In genomic region chr1:85544689-85545203, GRCh38 we compare ENCODE assay signal across 13 cellular contexts. TPM values are rescaled to one million over a fixed set of nuclear protein-coding genes. Genes with fewer than 3 reads are reported as not detected.
DNase-seq lines count a peak whose midpoint lies in the region; ATAC-seq and TF ChIP-seq lines count a peak whose summit lies in the region.
"Had no signal": no experiment of that assay in that cellular context is flagged by ENCODE, and none has a peak within 500 bp of the region (broad histone marks: within the 10 kb centered on the region; RNA-seq: fewer than 3 reads in every experiment).

No MANE protein-coding gene starts in this region.

- TF ChIP-seq CTCF in LNCaP clone FGC (IDR thresholded peaks at IDR 0.05; ENCODE audit: control insufficient read depth, extremely low read depth, insufficient read depth) (no peak), endodermal cell (conservative IDR thresholded peaks at IDR 0.05) (no peak)

- H3K4me1 Mint-ChIP-seq in endodermal cell = peaks cover 17% of the 10 kb centered on the region

- no peak overlapping the region for H3K4me3 Mint-ChIP-seq in endodermal cell

- no peak for ATAC-seq in HG03432 (IDR thresholded peaks at IDR 0.05; ENCODE audit: unreplicated experiment)
- ATAC-seq: stimulated activated naive CD8-positive, alpha-beta T cell treated with anti-CD3 and anti-CD28 coated beads, Interleukin-15, Interleukin-2, amounts not matched to agents 100 U/mL and 50 U/mL, for 24 hours had no signal

- H3K27ac ChIP-seq in endodermal cell (ENCODE audit: low read depth, low read length) = no peak overlapping the region
- H3K27ac ChIP-seq: BLaER1 had no signal

- H3K9ac ChIP-seq in endodermal cell (ENCODE audit: extremely low read depth, low read length, poor library complexity, severe bottlenecking) = no peak overlapping the region
- H3K9ac ChIP-seq: BLaER1 had no signal

- no peak overlapping the region for H3K4me3 ChIP-seq in LNCaP clone FGC (ENCODE audit: low read depth, low read length)
- H3K4me3 ChIP-seq in endodermal cell (ENCODE audit: low read length) = no peak overlapping the region
- H3K4me3 ChIP-seq: BLaER1, smooth muscle cell had no signal

- no peaks in the 10 kb centered on the region for H3K36me3 ChIP-seq in endodermal cell (ENCODE audit: control insufficient read depth, insufficient read depth, low read length)
- H3K36me3 ChIP-seq: BLaER1 had no signal

- no peaks in the 10 kb centered on the region for H3K27me3 Mint-ChIP-seq in endodermal cell (ENCODE audit: insufficient read depth)

- DNase-seq in AG08395 (ENCODE audit: low spot score) = peak; percentile 58
- peak; percentile 75 for DNase-seq in LNCaP clone FGC (ENCODE audit: low read depth)
- no peak for DNase-seq in endodermal cell
- DNase-seq in myocyte (ENCODE audit: low read depth) = peak; percentile 68
- DNase-seq in HK-2 (ENCODE audit: unreplicated experiment) = no peak
- no peak for DNase-seq in NCI-H510A treated with DMSO at 0.1 percent for 48 hours (lab: John Stamatoyannopoulos, UW)
- DNase-seq in stimulated activated CD4-positive, alpha-beta T cell treated with anti-CD3 and anti-CD28 coated beads, Interleukin-4, amount 100 ng/mL, for 24 hours = no peak
- DNase-seq: activated CD8-positive, alpha-beta memory T cell treated with anti-CD3 and anti-CD28 coated beads, Interleukin-2, amount 50 U/mL, for 4 hours; NCI-H1436; stimulated activated naive CD8-positive, alpha-beta T cell treated with anti-CD3 and anti-CD28 coated beads, Interleukin-15, Interleukin-2, amounts not matched to agents 100 U/mL and 50 U/mL, for 24 hours had no signal

- peak overlapping the region; percentile 24 for H3K27ac Mint-ChIP-seq in endodermal cell

- no peaks in the 10 kb centered on the region for H3K27me3 ChIP-seq in endodermal cell (ENCODE audit: control insufficient read depth, insufficient read depth, low read length, poor library complexity, severe bottlenecking)
- H3K27me3 ChIP-seq: BLaER1 had no signal

- H3K9me3 Mint-ChIP-seq in endodermal cell = no peaks in the 10 kb centered on the region

- H3K4me1 ChIP-seq in endodermal cell (ENCODE audit: control insufficient read depth, insufficient read depth, low read length) = peaks cover 12% of the 10 kb centered on the region
- H3K4me1 ChIP-seq: BLaER1 had no signal

- H3K9me3 ChIP-seq in endodermal cell (ENCODE audit: control insufficient read depth, low read length) = no peaks in the 10 kb centered on the region
- H3K9me3 ChIP-seq: BLaER1 had no signal

- WGBS in endodermal cell (ENCODE audit: insufficient coverage in 1 of 2, insufficient read length in 1 of 2), 2 experiments = 66% methylated on average over 2 of the region's 4 CpGs; no CpG with 5 or more reads in 1 of the 2 experiments

- no peaks in the 10 kb centered on the region for H3K36me3 Mint-ChIP-seq in endodermal cell (ENCODE audit: low read depth)

RNA-seq across cellular contexts. Expression of gene CCN1, which starts 35.8 kb away (rescaled TPM):
- 10 to 100 TPM; 49.5 to 53.1 TPM for total RNA-seq in endodermal cell
- 40.4 TPM for polyA plus RNA-seq in endodermal cell (2013, experiment 1 of 2)
- polyA plus RNA-seq in endodermal cell (2013, experiment 2 of 2) = 51.5 TPM
- 11.9 and 12.5 TPM in 2 replicates for total RNA-seq in myocyte
- 296 TPM for polyA plus RNA-seq in myocyte (2012)

Comparison
In these comparisons a context has a peak if more than half of its experiments do, and no peak if none do; other contexts are left out.
1. DNase-seq: peak in AG08395 (single experiment), LNCaP clone FGC (single experiment) and myocyte (single experiment); none in endodermal cell (single experiment), HK-2 (single experiment), NCI-H510A treated with DMSO at 0.1 percent for 48 hours (single experiment) and stimulated activated CD4-positive, alpha-beta T cell treated with anti-CD3 and anti-CD28 coated beads, Interleukin-4, amount 100 ng/mL, for 24 hours (single experiment).